Comparison of ENCODE assay signal across 39 cellular contexts in the genomic region with DNA sequence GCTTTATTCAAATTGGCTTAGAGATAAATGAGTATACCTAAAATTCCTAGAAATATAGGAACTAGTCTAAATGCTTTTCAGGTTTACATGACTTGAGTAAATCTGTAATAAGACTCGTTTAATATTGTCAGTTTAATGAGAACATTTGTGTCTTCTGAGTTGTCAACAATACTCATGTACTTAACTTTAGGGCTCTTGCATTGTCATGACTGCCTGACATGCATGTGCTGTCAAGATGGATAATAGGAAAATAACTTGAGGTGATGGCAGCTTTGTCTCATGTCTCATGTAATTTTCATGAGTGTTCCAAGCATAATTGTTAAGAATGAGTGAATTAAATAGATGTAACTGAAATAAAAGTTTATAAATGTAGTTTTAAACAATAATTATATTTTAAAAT.
"Had no signal": no experiment of that assay in that cellular context is flagged by ENCODE, and none has a peak within 500 bp of the region (broad histone marks: within the 10 kb centered on the region; RNA-seq: fewer than 3 reads in every experiment).

No MANE protein-coding gene starts in this region.

- ATAC-seq: activated CD4-positive, alpha-beta T cell treated with anti-CD3 and anti-CD28 coated beads for 36 hours; activated CD4-positive, CD25-positive, alpha-beta regulatory T cell treated with anti-CD3 and anti-CD28 coated beads, Interleukin-2, amount 50 U/mL, for 24 hours; activated CD8-positive, alpha-beta memory T cell treated with anti-CD3 and anti-CD28 coated beads, Interleukin-2, amount 10 ng/mL, durations not matched to agents 7 days and 5 days; activated CD8-positive, alpha-beta T cell treated with anti-CD3 and anti-CD28 coated beads, Interleukin-2, amount 10 ng/mL, durations not matched to agents 7 days and 5 days; activated naive CD8-positive, alpha-beta T cell treated with anti-CD3 and anti-CD28 coated beads, Interleukin-2, amount 50 U/mL, for 24 hours; WTC11 had no signal

- H3K27ac ChIP-seq: ascending aorta, cardiac muscle cell, WERI-Rb-1 had no signal

- H3K4me3 ChIP-seq: ascending aorta, cardiac muscle cell had no signal

- H3K4me1 ChIP-seq: ascending aorta had no signal

- FAIRE-seq: bronchial epithelial cell, TTC549 had no signal

- H3K36me3 ChIP-seq: ascending aorta, cardiac muscle cell, WERI-Rb-1 had no signal

- H3K9me3 Mint-ChIP-seq: activated CD4-positive, alpha-beta memory T cell treated with anti-CD3 and anti-CD28 coated beads, Interleukin-2, amount 10 ng/mL, durations not matched to agents 7 days and 5 days; activated naive CD4-positive, alpha-beta T cell treated with anti-CD3 and anti-CD28 coated beads, Interleukin-2, amount 10 ng/mL, durations not matched to agents 7 days and 5 days; activated naive CD4-positive, alpha-beta T cell treated with anti-CD3 and anti-CD28 coated beads, Interleukin-2, amount 50 U/mL, for 24 hours; activated naive CD8-positive, alpha-beta T cell treated with anti-CD3 and anti-CD28 coated beads, Interleukin-2, amount 10 ng/mL, durations not matched to agents 7 days and 5 days; activated naive CD8-positive, alpha-beta T cell treated with anti-CD3 and anti-CD28 coated beads, Interleukin-2, amount 50 U/mL, for 24 hours; activated T-cell treated with anti-CD3 and anti-CD28 coated beads, Interleukin-2, amount 50 U/mL, for 24 hours; activated T-helper 2 cell treated with anti-CD3 and anti-CD28 coated beads, Interferon-gamma antibody, Interleukin-2, Interleukin-4, amounts not matched to agents 10 μg/mL and 5 μg/mL and 100 μg/mL, durations not matched to agents 14 hours and 24 hours and 36 hours; brain; central memory CD8-positive, alpha-beta T cell; T-helper 1 cell treated with Interleukin-12 subunit alpha and Interleukin-12 subunit beta and Interleukin-4 antibody, amounts not matched to agents 30 μg/mL and 1 μg/mL, for 36 hours; T-helper 2 cell treated with Interferon-gamma antibody and Interleukin-4, amounts not matched to agents 5 μg/mL and 100 μg/mL, for 36 hours; WTC11 had no signal

- H3K27me3 ChIP-seq: ascending aorta, cardiac muscle cell had no signal

- H3K4me1 Mint-ChIP-seq: activated CD4-positive, alpha-beta memory T cell treated with anti-CD3 and anti-CD28 coated beads, Interleukin-2, amount 10 ng/mL, durations not matched to agents 7 days and 5 days; activated CD4-positive, alpha-beta T cell treated with anti-CD3 and anti-CD28 coated beads for 36 hours; activated CD4-positive, alpha-beta T cell treated with anti-CD3 and anti-CD28 coated beads, Interleukin-2, amount 10 ng/mL, durations not matched to agents 7 days and 5 days; activated CD8-positive, alpha-beta memory T cell treated with anti-CD3 and anti-CD28 coated beads, Interleukin-2, amount 10 ng/mL, durations not matched to agents 7 days and 5 days; activated naive CD4-positive, alpha-beta T cell treated with anti-CD3 and anti-CD28 coated beads, Interleukin-2, amount 10 ng/mL, durations not matched to agents 7 days and 5 days; activated naive CD4-positive, alpha-beta T cell treated with anti-CD3 and anti-CD28 coated beads, Interleukin-2, amount 50 U/mL, for 24 hours; activated naive CD8-positive, alpha-beta T cell treated with anti-CD3 and anti-CD28 coated beads, Interleukin-2, amount 10 ng/mL, durations not matched to agents 7 days and 5 days; activated naive CD8-positive, alpha-beta T cell treated with anti-CD3 and anti-CD28 coated beads, Interleukin-2, amount 50 U/mL, for 24 hours; central memory CD8-positive, alpha-beta T cell had no signal

- H3K27ac Mint-ChIP-seq: activated CD4-positive, alpha-beta memory T cell treated with anti-CD3 and anti-CD28 coated beads, Interleukin-2, amount 10 ng/mL, durations not matched to agents 7 days and 5 days; activated CD4-positive, alpha-beta T cell treated with anti-CD3 and anti-CD28 coated beads for 36 hours; activated CD4-positive, alpha-beta T cell treated with anti-CD3 and anti-CD28 coated beads, Interleukin-2, amount 10 ng/mL, durations not matched to agents 7 days and 5 days; activated CD8-positive, alpha-beta memory T cell treated with anti-CD3 and anti-CD28 coated beads, Interleukin-2, amount 10 ng/mL, durations not matched to agents 7 days and 5 days; activated CD8-positive, alpha-beta T cell treated with anti-CD3 and anti-CD28 coated beads, Interleukin-2, amount 10 ng/mL, durations not matched to agents 7 days and 5 days; activated naive CD4-positive, alpha-beta T cell treated with anti-CD3 and anti-CD28 coated beads, Interleukin-2, amount 10 ng/mL, durations not matched to agents 7 days and 5 days; activated naive CD4-positive, alpha-beta T cell treated with anti-CD3 and anti-CD28 coated beads, Interleukin-2, amount 50 U/mL, for 24 hours; activated naive CD8-positive, alpha-beta T cell; activated naive CD8-positive, alpha-beta T cell treated with anti-CD3 and anti-CD28 coated beads, Interleukin-2, amount 10 ng/mL, durations not matched to agents 7 days and 5 days; activated naive CD8-positive, alpha-beta T cell treated with anti-CD3 and anti-CD28 coated beads, Interleukin-2, amount 50 U/mL, for 24 hours; activated T-cell treated with anti-CD3 and anti-CD28 coated beads, Interleukin-2, amount 50 U/mL, for 24 hours; activated T-helper 2 cell treated with anti-CD3 and anti-CD28 coated beads, Interferon-gamma antibody, Interleukin-2, Interleukin-4, amounts not matched to agents 10 μg/mL and 5 μg/mL and 100 μg/mL, durations not matched to agents 14 hours and 24 hours and 36 hours; T-helper 1 cell treated with Interleukin-12 subunit alpha and Interleukin-12 subunit beta and Interleukin-4 antibody, amounts not matched to agents 30 μg/mL and 1 μg/mL, for 36 hours; T-helper 2 cell treated with Interferon-gamma antibody and Interleukin-4, amounts not matched to agents 5 μg/mL and 100 μg/mL, for 36 hours; WTC11 had no signal

- H3K4me3 Mint-ChIP-seq: activated CD4-positive, alpha-beta memory T cell treated with anti-CD3 and anti-CD28 coated beads, Interleukin-2, amount 10 ng/mL, durations not matched to agents 7 days and 5 days; activated CD4-positive, alpha-beta T cell treated with anti-CD3 and anti-CD28 coated beads for 36 hours; activated CD4-positive, alpha-beta T cell treated with anti-CD3 and anti-CD28 coated beads, Interleukin-2, amount 10 ng/mL, durations not matched to agents 7 days and 5 days; activated CD8-positive, alpha-beta memory T cell treated with anti-CD3 and anti-CD28 coated beads, Interleukin-2, amount 10 ng/mL, durations not matched to agents 7 days and 5 days; activated CD8-positive, alpha-beta T cell treated with anti-CD3 and anti-CD28 coated beads, Interleukin-2, amount 10 ng/mL, durations not matched to agents 7 days and 5 days; activated naive CD4-positive, alpha-beta T cell treated with anti-CD3 and anti-CD28 coated beads, Interleukin-2, amount 10 ng/mL, durations not matched to agents 7 days and 5 days; activated naive CD4-positive, alpha-beta T cell treated with anti-CD3 and anti-CD28 coated beads, Interleukin-2, amount 50 U/mL, for 24 hours; activated naive CD8-positive, alpha-beta T cell; activated naive CD8-positive, alpha-beta T cell treated with anti-CD3 and anti-CD28 coated beads, Interleukin-2, amount 10 ng/mL, durations not matched to agents 7 days and 5 days; activated naive CD8-positive, alpha-beta T cell treated with anti-CD3 and anti-CD28 coated beads, Interleukin-2, amount 50 U/mL, for 24 hours; activated T-cell treated with anti-CD3 and anti-CD28 coated beads, Interleukin-2, amount 50 U/mL, for 24 hours; central memory CD8-positive, alpha-beta T cell; T-helper 1 cell treated with Interleukin-12 subunit alpha and Interleukin-12 subunit beta and Interleukin-4 antibody, amounts not matched to agents 30 μg/mL and 1 μg/mL, for 36 hours; T-helper 2 cell treated with Interferon-gamma antibody and Interleukin-4, amounts not matched to agents 5 μg/mL and 100 μg/mL, for 36 hours; WTC11 had no signal

- H3K27me3 Mint-ChIP-seq: activated CD4-positive, alpha-beta memory T cell treated with anti-CD3 and anti-CD28 coated beads, Interleukin-2, amount 10 ng/mL, durations not matched to agents 7 days and 5 days; activated CD4-positive, alpha-beta T cell treated with anti-CD3 and anti-CD28 coated beads for 36 hours; activated CD4-positive, alpha-beta T cell treated with anti-CD3 and anti-CD28 coated beads, Interleukin-2, amount 10 ng/mL, durations not matched to agents 7 days and 5 days; activated CD8-positive, alpha-beta memory T cell treated with anti-CD3 and anti-CD28 coated beads, Interleukin-2, amount 10 ng/mL, durations not matched to agents 7 days and 5 days; activated naive CD4-positive, alpha-beta T cell treated with anti-CD3 and anti-CD28 coated beads, Interleukin-2, amount 10 ng/mL, durations not matched to agents 7 days and 5 days; activated naive CD4-positive, alpha-beta T cell treated with anti-CD3 and anti-CD28 coated beads, Interleukin-2, amount 50 U/mL, for 24 hours; activated naive CD8-positive, alpha-beta T cell; activated naive CD8-positive, alpha-beta T cell treated with anti-CD3 and anti-CD28 coated beads, Interleukin-2, amount 10 ng/mL, durations not matched to agents 7 days and 5 days; activated naive CD8-positive, alpha-beta T cell treated with anti-CD3 and anti-CD28 coated beads, Interleukin-2, amount 50 U/mL, for 24 hours; activated T-cell treated with anti-CD3 and anti-CD28 coated beads, Interleukin-2, amount 50 U/mL, for 24 hours; central memory CD8-positive, alpha-beta T cell had no signal

- H3K9me3 ChIP-seq: ascending aorta had no signal

- DNase-seq: activated CD4-positive, alpha-beta memory T cell treated with anti-CD3 and anti-CD28 coated beads, Interleukin-2, amount 10 ng/mL, durations not matched to agents 7 days and 5 days; activated CD4-positive, alpha-beta T cell treated with anti-CD3 and anti-CD28 coated beads for 1 hour; activated CD4-positive, alpha-beta T cell treated with anti-CD3 and anti-CD28 coated beads for 36 hours; activated CD4-positive, alpha-beta T cell treated with anti-CD3 and anti-CD28 coated beads for 48 hours; activated CD4-positive, alpha-beta T cell treated with anti-CD3 and anti-CD28 coated beads, Interleukin-2, amount 10 ng/mL, durations not matched to agents 7 days and 5 days; activated CD4-positive, alpha-beta T cell treated with anti-CD3 and anti-CD28 coated beads, Interleukin-2, amount 50 U/mL, for 48 hours; activated CD4-positive, CD25-positive, alpha-beta regulatory T cell; activated CD8-positive, alpha-beta memory T cell treated with anti-CD3 and anti-CD28 coated beads for 24 hours; activated CD8-positive, alpha-beta memory T cell treated with anti-CD3 and anti-CD28 coated beads, Interleukin-2, amount 10 ng/mL, durations not matched to agents 7 days and 5 days; activated CD8-positive, alpha-beta memory T cell treated with anti-CD3 and anti-CD28 coated beads, Interleukin-2, amount 50 U/mL, for 48 hours; activated CD8-positive, alpha-beta T cell treated with anti-CD3 and anti-CD28 coated beads, Interleukin-2, amount 10 ng/mL, durations not matched to agents 7 days and 5 days; activated effector memory CD4-positive, alpha-beta T cell treated with Interleukin-2 at 50 U/mL for 16 hours; activated gamma-delta T cell; activated naive CD4-positive, alpha-beta T cell treated with anti-CD3 and anti-CD28 coated beads, Interleukin-2, amount 10 ng/mL, durations not matched to agents 7 days and 5 days; activated naive CD4-positive, alpha-beta T cell treated with Interleukin-2 at 50 U/mL for 16 hours; activated naive CD8-positive, alpha-beta T cell treated with anti-CD3 and anti-CD28 coated beads, Interleukin-2, amount 10 ng/mL, durations not matched to agents 7 days and 5 days; activated naive CD8-positive, alpha-beta T cell treated with anti-CD3 and anti-CD28 coated beads, Interleukin-2, amount 50 U/mL, for 24 hours; activated T-cell treated with anti-CD3 and anti-CD28 coated beads, Interleukin-2, amount 50 U/mL, for 24 hours; activated T-cell treated with anti-CD3 and anti-CD28 coated beads, Interleukin-2, amount 50 U/mL, for 48 hours; amygdala; anterior cingulate cortex; caudate nucleus; cerebellar nuclear complex; T-helper 2 cell; T-helper 9 cell; WERI-Rb-1 had no signal

- H3K36me3 Mint-ChIP-seq: activated CD8-positive, alpha-beta memory T cell treated with anti-CD3 and anti-CD28 coated beads, Interleukin-2, amount 10 ng/mL, durations not matched to agents 7 days and 5 days; activated naive CD4-positive, alpha-beta T cell treated with anti-CD3 and anti-CD28 coated beads, Interleukin-2, amount 10 ng/mL, durations not matched to agents 7 days and 5 days; activated naive CD8-positive, alpha-beta T cell treated with anti-CD3 and anti-CD28 coated beads, Interleukin-2, amount 10 ng/mL, durations not matched to agents 7 days and 5 days; brain; WTC11 had no signal
